In genomic region chr3:197327701-197328100, GRCh38 we compare ENCODE assay signal across 15 cellular contexts. TPM values are rescaled to one million over a fixed set of nuclear protein-coding genes. Genes with fewer than 3 reads are reported as not detected.
DNase-seq lines count a peak whose midpoint lies in the region; ATAC-seq, FAIRE-seq and TF ChIP-seq lines count a peak whose summit lies in the region.
"Had no signal": no experiment of that assay in that cellular context is flagged by ENCODE, and none has a peak within 500 bp of the region (broad histone marks: within the 10 kb centered on the region; RNA-seq: fewer than 3 reads in every experiment).

No MANE protein-coding gene starts in this region.

- no peaks in the 10 kb centered on the region for H3K9me3 ChIP-seq in naive thymus-derived CD4-positive, alpha-beta T cell (ENCODE audit: control insufficient read depth in 2 of 3, low read length in 3 of 3)
- H3K9me3 ChIP-seq: upper lobe of left lung had no signal

- no peak for ATAC-seq in naive thymus-derived CD4-positive, alpha-beta T cell

- peaks cover 0 to 16% (median 12%) of the 10 kb centered on the region in 5 donors for H3K27me3 Mint-ChIP-seq in naive thymus-derived CD4-positive, alpha-beta T cell

- no peak overlapping the region for H3K27ac Mint-ChIP-seq in naive thymus-derived CD4-positive, alpha-beta T cell
- H3K27ac Mint-ChIP-seq: activated naive CD8-positive, alpha-beta T cell treated with anti-CD3 and anti-CD28 coated beads, Interleukin-2, amount 10 ng/mL, durations not matched to agents 7 days and 5 days; CD4-positive, alpha-beta T cell had no signal

- H3K27me3 ChIP-seq in naive thymus-derived CD4-positive, alpha-beta T cell (ENCODE audit: control insufficient read depth in 2 of 2, insufficient read depth in 2 of 2, low read length in 2 of 2), result no peaks in the 10 kb centered on the region
- H3K27me3 ChIP-seq: upper lobe of left lung had no signal

- no peak for TF ChIP-seq POLR2A in H54 (IDR thresholded peaks at IDR 0.05; ENCODE audit: low read depth, low read length)

- no peak for DNase-seq in H54 (ENCODE audit: insufficient read length, low spot score)
- DNase-seq in anterior cingulate cortex (lab: John Stamatoyannopoulos, UW), result peak in 36 of 58 donors; percentile 3 to 79 (median 30)
- DNase-seq in foreskin melanocyte, result peak; percentile 93
- DNase-seq in putamen (ENCODE audit: low spot score), result peak; percentile 86
- DNase-seq in naive thymus-derived CD4-positive, alpha-beta T cell, result no peak
- no peak for DNase-seq in NOMO-1 treated with DMSO at 0.1 percent for 48 hours (lab: John Stamatoyannopoulos, UW; ENCODE audit: unreplicated experiment)
- no peak for DNase-seq in ACHN
- DNase-seq: activated naive CD8-positive, alpha-beta T cell treated with anti-CD3 and anti-CD28 coated beads, Interleukin-2, amount 10 ng/mL, durations not matched to agents 7 days and 5 days; CD4-positive, alpha-beta T cell; KBM-7; NCI-H1436; NCI-H446; retina; upper lobe of left lung had no signal

- POLR2A ChIA-PET in naive thymus-derived CD4-positive, alpha-beta T cell (lab: Charles Lee), result no interaction called here

- peaks cover 0 to 5% (median 0%) of the 10 kb centered on the region in 7 donors for H3K4me1 Mint-ChIP-seq in naive thymus-derived CD4-positive, alpha-beta T cell

- H3K36me3 ChIP-seq in naive thymus-derived CD4-positive, alpha-beta T cell (ENCODE audit: control insufficient read depth in 2 of 3, insufficient read depth in 3 of 3, low read length in 3 of 3), result no peaks in the 10 kb centered on the region
- H3K36me3 ChIP-seq: upper lobe of left lung had no signal

- FAIRE-seq in H54 (lab: Jason Lieb, UNC), result peak; percentile 93
- FAIRE-seq: islet of Langerhans had no signal

- H3K4me1 ChIP-seq in naive thymus-derived CD4-positive, alpha-beta T cell (ENCODE audit: control insufficient read depth in 2 of 2, insufficient read depth in 2 of 2, low read length in 2 of 2), result no peaks in the 10 kb centered on the region
- H3K4me1 ChIP-seq: upper lobe of left lung had no signal

- no peaks in the 10 kb centered on the region for H3K9me3 Mint-ChIP-seq in naive thymus-derived CD4-positive, alpha-beta T cell
- H3K9me3 Mint-ChIP-seq: activated naive CD8-positive, alpha-beta T cell treated with anti-CD3 and anti-CD28 coated beads, Interleukin-2, amount 10 ng/mL, durations not matched to agents 7 days and 5 days; CD4-positive, alpha-beta T cell had no signal

- intact Hi-C loops in naive thymus-derived CD4-positive, alpha-beta T cell (cut with micrococcal nuclease), result no loop called here

- CTCF ChIA-PET in naive thymus-derived CD4-positive, alpha-beta T cell (lab: Charles Lee), result no interaction called here

- no peak overlapping the region for H3K4me3 ChIP-seq in naive thymus-derived CD4-positive, alpha-beta T cell (ENCODE audit: low read length)
- H3K4me3 ChIP-seq: upper lobe of left lung had no signal

- no peaks in the 10 kb centered on the region for H3K36me3 Mint-ChIP-seq in naive thymus-derived CD4-positive, alpha-beta T cell
- H3K36me3 Mint-ChIP-seq: activated naive CD8-positive, alpha-beta T cell treated with anti-CD3 and anti-CD28 coated beads, Interleukin-2, amount 10 ng/mL, durations not matched to agents 7 days and 5 days had no signal

- H3K4me3 Mint-ChIP-seq in naive thymus-derived CD4-positive, alpha-beta T cell, result no peak overlapping the region
- H3K4me3 Mint-ChIP-seq: activated naive CD8-positive, alpha-beta T cell treated with anti-CD3 and anti-CD28 coated beads, Interleukin-2, amount 10 ng/mL, durations not matched to agents 7 days and 5 days; CD4-positive, alpha-beta T cell had no signal

- H3K27ac ChIP-seq in naive thymus-derived CD4-positive, alpha-beta T cell (ENCODE audit: low read depth, low read length), result no peak overlapping the region
- H3K27ac ChIP-seq: upper lobe of left lung had no signal

- in situ Hi-C loops in ACHN (cut with HindIII; ENCODE audit: low pct_ligation_motif_present, low pct_unique_long_range_greater_than_20kb, low sequenced_read_pairs), result no loop called here

RNA-seq across cellular contexts. Expression of gene DLG1, which starts 29.3 kb away (rescaled TPM):
- total RNA-seq in naive thymus-derived CD4-positive, alpha-beta T cell, result 10 to 100 TPM; 79.5 to 96.5 (median 86.0) TPM
- polyA plus RNA-seq in naive thymus-derived CD4-positive, alpha-beta T cell, result 10 to 100 TPM; 27.9 to 29.0 TPM

Comparison
In these comparisons a context has a peak if more than half of its experiments do, and no peak if none do; other contexts are left out.
1. DNase-seq: peak in anterior cingulate cortex (36 of 58), foreskin melanocyte (single experiment) and putamen (single experiment); none in H54 (single experiment), naive thymus-derived CD4-positive, alpha-beta T cell (0 of 9), NOMO-1 treated with DMSO at 0.1 percent for 48 hours (single experiment) and ACHN (single experiment).